In genomic region chr15:77010842-77011241, GRCh38 we compare ENCODE assay signal across 19 cellular contexts. TPM values are rescaled to one million over a fixed set of nuclear protein-coding genes. Genes with fewer than 3 reads are reported as not detected.
DNase-seq lines count a peak whose midpoint lies in the region; ATAC-seq and TF ChIP-seq lines count a peak whose summit lies in the region.
"Had no signal": no experiment of that assay in that cellular context is flagged by ENCODE, and none has a peak within 500 bp of the region (broad histone marks: within the 10 kb centered on the region; RNA-seq: fewer than 3 reads in every experiment).

No MANE protein-coding gene starts in this region.

- TF ChIP-seq CTCF in natural killer cell (IDR thresholded peaks at IDR 0.05) = no peak

- peaks cover 82% of the 10 kb centered on the region for H3K4me1 Mint-ChIP-seq in activated CD4-positive, alpha-beta T cell treated with anti-CD3 and anti-CD28 coated beads for 36 hours
- H3K4me1 Mint-ChIP-seq in IgD-negative memory B cell = peaks cover 45 to 57% (median 54%) of the 10 kb centered on the region in 3 donors
- H3K4me1 Mint-ChIP-seq in activated naive CD8-positive, alpha-beta T cell (ENCODE audit: low read depth) = peaks cover 77% of the 10 kb centered on the region
- H3K4me1 Mint-ChIP-seq in natural killer cell = peaks cover 64 to 84% of the 10 kb centered on the region in 2 donors

- H3K27me3 Mint-ChIP-seq in activated CD4-positive, alpha-beta T cell treated with anti-CD3 and anti-CD28 coated beads for 36 hours = no peaks in the 10 kb centered on the region
- H3K27me3 Mint-ChIP-seq in IgD-negative memory B cell = no peaks in the 10 kb centered on the region
- H3K27me3 Mint-ChIP-seq in activated naive CD8-positive, alpha-beta T cell = no peaks in the 10 kb centered on the region
- no peaks in the 10 kb centered on the region for H3K27me3 Mint-ChIP-seq in natural killer cell (ENCODE audit: low read depth in 2 of 2)

- H3K9me3 Mint-ChIP-seq in activated CD4-positive, alpha-beta T cell treated with anti-CD3 and anti-CD28 coated beads for 36 hours (ENCODE audit: low read depth) = no peaks in the 10 kb centered on the region
- H3K9me3 Mint-ChIP-seq in IgD-negative memory B cell = no peaks in the 10 kb centered on the region
- no peaks in the 10 kb centered on the region for H3K9me3 Mint-ChIP-seq in activated naive CD8-positive, alpha-beta T cell (ENCODE audit: low read depth)
- no peaks in the 10 kb centered on the region for H3K9me3 Mint-ChIP-seq in natural killer cell

- intact Hi-C loops in activated CD4-positive, alpha-beta T cell treated with anti-CD3 and anti-CD28 coated beads for 36 hours (cut with DNase I, micrococcal nuclease) = loop anchor here in 1 of 2 experiments (5.0 kb wide), 1 partner anchor 34 kb away; no protein-coding TSS in a partner anchor
- intact Hi-C loops in natural killer cell (cut with micrococcal nuclease) = loop anchor here (5.0 kb wide), 2 partner anchors 79 to 171 kb away; partner anchors contain the start of gene RCN2

- no peak for ATAC-seq in activated CD4-positive, alpha-beta T cell treated with anti-CD3 and anti-CD28 coated beads for 36 hours
- no peak for ATAC-seq in natural killer cell
- ATAC-seq in GM21390 (IDR thresholded peaks at IDR 0.05; ENCODE audit: unreplicated experiment) = no peak
- no peak for ATAC-seq in HG02884 (IDR thresholded peaks at IDR 0.05; ENCODE audit: unreplicated experiment)
- ATAC-seq: left ventricle myocardium superior had no signal

- H3K27ac Mint-ChIP-seq in activated CD4-positive, alpha-beta T cell treated with anti-CD3 and anti-CD28 coated beads for 36 hours = peak overlapping the region; percentile 44
- H3K27ac Mint-ChIP-seq in IgD-negative memory B cell (peak overlapping the region in 2 of 3 donors; percentile 22 to 93), natural killer cell (peak overlapping the region; percentile 85 to 96)
- peak overlapping the region; percentile 83 for H3K27ac Mint-ChIP-seq in activated naive CD8-positive, alpha-beta T cell

- H3K36me3 Mint-ChIP-seq in activated CD4-positive, alpha-beta T cell treated with anti-CD3 and anti-CD28 coated beads for 36 hours (ENCODE audit: low read depth) = peaks cover 47% of the 10 kb centered on the region
- H3K36me3 Mint-ChIP-seq in IgD-negative memory B cell (no peaks in the 10 kb centered on the region), natural killer cell (no peaks in the 10 kb centered on the region)
- H3K36me3 Mint-ChIP-seq in activated naive CD8-positive, alpha-beta T cell = no peaks in the 10 kb centered on the region

- no peak overlapping the region for H3K4me3 Mint-ChIP-seq in activated CD4-positive, alpha-beta T cell treated with anti-CD3 and anti-CD28 coated beads for 36 hours
- H3K4me3 Mint-ChIP-seq in IgD-negative memory B cell = peak overlapping the region in 1 of 4 donors; percentile 90
- H3K4me3 Mint-ChIP-seq in activated naive CD8-positive, alpha-beta T cell = no peak overlapping the region
- peak overlapping the region; percentile 49 for H3K4me3 Mint-ChIP-seq in natural killer cell

- no peak for DNase-seq in activated CD4-positive, alpha-beta T cell treated with anti-CD3 and anti-CD28 coated beads for 36 hours
- DNase-seq in activated CD4-positive, alpha-beta T cell treated with anti-CD3 and anti-CD28 coated beads for 48 hours = no peak
- DNase-seq in natural killer cell = no peak
- no peak for DNase-seq in superior temporal gyrus (ENCODE audit: extremely low spot score)
- DNase-seq: 8988T; activated CD4-positive, alpha-beta T cell treated with anti-CD3 and anti-CD28 coated beads, Interleukin-2, amount 50 U/mL, for 1 hour; AML-193; DMS 273 treated with DMSO at 0.1 percent for 48 hours; IMR-90; NCI-H1694; nucleus accumbens had no signal

- CTCF ChIA-PET in activated CD4-positive, alpha-beta T cell treated with anti-CD3 and anti-CD28 coated beads for 36 hours (lab: Charles Lee) = interaction anchor here (0.6 kb wide), 1 partner anchor 64 kb away, joined by 3 read pairs; no protein-coding TSS in a partner anchor

- POLR2A ChIA-PET in activated CD4-positive, alpha-beta T cell treated with anti-CD3 and anti-CD28 coated beads for 36 hours (lab: Charles Lee) = no interaction called here

RNA-seq across cellular contexts. Expression of gene PSTPIP1, which starts 15.9 kb away (rescaled TPM):
- total RNA-seq in activated CD4-positive, alpha-beta T cell treated with anti-CD3 and anti-CD28 coated beads for 36 hours = 100 to 1,000 TPM; 100 to 125 TPM
- 37.3 TPM for polyA plus RNA-seq in IgD-negative memory B cell
- 100 to 1,000 TPM; 218 to 316 (median 228) TPM for total RNA-seq in natural killer cell
- total RNA-seq: fibroblast of villous mesenchyme, G401, renal cortical epithelial cell had no signal
